In genomic region chr18:35458677-35459441, GRCh38 we compare ENCODE assay signal across 8 cellular contexts. TPM values are rescaled to one million over a fixed set of nuclear protein-coding genes. Genes with fewer than 3 reads are reported as not detected.
DNase-seq lines count a peak whose midpoint lies in the region; ATAC-seq and TF ChIP-seq lines count a peak whose summit lies in the region.

No MANE protein-coding gene starts in this region.

- no peak overlapping the region for H4K5ac ChIP-seq in H9 (ENCODE audit: insufficient read length, low read depth, low read length)

- no peaks in the 10 kb centered on the region for H3K27me3 ChIP-seq in H9 (ENCODE audit: insufficient read depth, low read length)
- no peaks in the 10 kb centered on the region for H3K27me3 ChIP-seq in left ventricle myocardium inferior (ENCODE audit: low read depth)
- no peaks in the 10 kb centered on the region for H3K27me3 ChIP-seq in stomach

- H3K9ac ChIP-seq in H9 (ENCODE audit: extremely low read depth, insufficient read length, low read length): no peak overlapping the region

- no peaks in the 10 kb centered on the region; a peak in 1 of 7 replicates for H3K36me3 Mint-ChIP-seq in H9 (ENCODE audit: insufficient read depth in 1 of 3, low read depth in 3 of 3)

- no peaks in the 10 kb centered on the region for H3K9me3 Mint-ChIP-seq in H9

- no peaks in the 10 kb centered on the region for H4K20me1 ChIP-seq in H9 (ENCODE audit: control insufficient read depth, insufficient read depth, insufficient read length)

- H3K18ac ChIP-seq in H9 (ENCODE audit: insufficient read length, low read depth, low read length): no peak overlapping the region

- H3T11ph ChIP-seq in H9 (ENCODE audit: low read length): no peak overlapping the region

- H3K56ac ChIP-seq in H9 (ENCODE audit: insufficient read length, low read depth, low read length): no peak overlapping the region

- H3K23me2 ChIP-seq in H9 (ENCODE audit: insufficient read length, low read depth, low read length, poor library complexity, severe bottlenecking): no peaks in the 10 kb centered on the region

- no peak overlapping the region for H2AFZ ChIP-seq in H9 (ENCODE audit: low read length)

- no peak overlapping the region for H3K4me3 Mint-ChIP-seq in H9

- no peaks in the 10 kb centered on the region for H3K79me2 ChIP-seq in H9 (ENCODE audit: insufficient read depth, low read length)

- no peak overlapping the region for H3K4ac ChIP-seq in H9 (ENCODE audit: low read depth, low read length)

- no peak for TF ChIP-seq POLR2A in stomach (IDR thresholded peaks at IDR 0.05)

- no peak overlapping the region for H2BK12ac ChIP-seq in H9 (ENCODE audit: insufficient read length, low read depth, low read length)

- no peak overlapping the region for H3K23ac ChIP-seq in H9 (ENCODE audit: insufficient read length, low read depth, low read length)

- no peak overlapping the region for H2BK20ac ChIP-seq in H9 (ENCODE audit: low read depth, low read length, poor library complexity, severe bottlenecking)

- no peak overlapping the region for H4K91ac ChIP-seq in H9 (ENCODE audit: insufficient read length, low read depth, low read length)

- H3K9me3 ChIP-seq in H9 (ENCODE audit: control insufficient read depth, low read depth, low read length): no peaks in the 10 kb centered on the region
- H3K9me3 ChIP-seq in left ventricle myocardium inferior (replicated peaks): no peaks in the 10 kb centered on the region
- no peaks in the 10 kb centered on the region for H3K9me3 ChIP-seq in stomach

- H2BK15ac ChIP-seq in H9 (ENCODE audit: low read depth, low read length): no peak overlapping the region

- H2BK5ac ChIP-seq in H9 (ENCODE audit: insufficient read length, low read length): no peak overlapping the region

- H3K14ac ChIP-seq in H9 (ENCODE audit: insufficient read depth, low read length): no peak overlapping the region

- H3K27ac ChIP-seq in H9 (ENCODE audit: insufficient read length, low read depth, low read length): no peak overlapping the region
- H3K27ac ChIP-seq in left ventricle myocardium inferior (replicated peaks): peak overlapping the region; percentile 82
- H3K27ac ChIP-seq in stomach: peak overlapping the region in 4 of 5 donors; percentile 17 to 71 (median 50)

- H2AK5ac ChIP-seq in H9 (ENCODE audit: insufficient read length, low read length): no peak overlapping the region

- H3K36me3 ChIP-seq in left ventricle myocardium inferior (no peaks in the 10 kb centered on the region), stomach (no peaks in the 10 kb centered on the region)

- no peak for ATAC-seq in HG03439 (IDR thresholded peaks at IDR 0.05; ENCODE audit: unreplicated experiment)

- no peak overlapping the region for H4K8ac ChIP-seq in H9 (replicated peaks; ENCODE audit: insufficient read length, low read depth, low read length)

- no peaks in the 10 kb centered on the region for H3K79me1 ChIP-seq in H9 (ENCODE audit: insufficient read depth, low read depth, low read length, poor library complexity, severe bottlenecking)

- peak overlapping the region in 2 of 3 experiments; percentile 39 to 47; a peak in 5 of 7 replicates for H3K27ac Mint-ChIP-seq in H9

- no CpG with 5 or more reads among the region's 4 CpGs for WGBS in H9 (ENCODE audit: extremely low coverage, insufficient read length, low lambda C conversion rate)
- 51 to 59% (median 54%) methylated on average over 4 of the region's 4 CpGs for WGBS in stomach, 5 donors

- H2BK120ac ChIP-seq in H9 (ENCODE audit: low read depth, low read length, poor library complexity, severe bottlenecking): no peak overlapping the region

- peaks cover 13 to 16% of the 10 kb centered on the region in 2 experiments for H3K4me1 Mint-ChIP-seq in H9

- TF ChIP-seq EP300 in stomach (IDR thresholded peaks at IDR 0.05): no peak

- peak; percentile 73 for DNase-seq in ACHN
- DNase-seq in H9: peak; percentile 83
- peak; percentile 62 for DNase-seq in SW480 (ENCODE audit: low spot score)
- peak; percentile 69 for DNase-seq in left ventricle myocardium inferior
- DNase-seq in stomach: peak; percentile 55
- no peak for DNase-seq in hippocampal formation (lab: John Stamatoyannopoulos, UW)
- no peak for DNase-seq in DMS79 (lab: John Stamatoyannopoulos, UW)

- H3K27me3 Mint-ChIP-seq in H9 (ENCODE audit: low read depth): no peaks in the 10 kb centered on the region

- intact Hi-C loops in left ventricle myocardium inferior (cut with micrococcal nuclease): no loop called here
- intact Hi-C loops in stomach (cut with DNase I; ENCODE audit: low total_unique reads): no loop called here

- no peak overlapping the region for H3K4me2 ChIP-seq in H9 (ENCODE audit: insufficient read depth, insufficient read length, low read length)

- H3K4me3 ChIP-seq in left ventricle myocardium inferior (no peak overlapping the region), stomach (no peak overlapping the region)

- TF ChIP-seq CTCF in H9 (conservative IDR thresholded peaks at IDR 0.05) (no peak), left ventricle myocardium inferior (IDR thresholded peaks at IDR 0.05; ENCODE audit: borderline replicate concordance) (peak; percentile 9), stomach (IDR thresholded peaks at IDR 0.05) (no peak)

- in situ Hi-C loops in ACHN (cut with HindIII; ENCODE audit: low pct_ligation_motif_present, low pct_unique_long_range_greater_than_20kb, low sequenced_read_pairs): no loop called here

- peaks cover 7% of the 10 kb centered on the region; the same call in 1 of the 2 replicates for H3K4me1 ChIP-seq in H9 (ENCODE audit: insufficient read depth, low read length)
- peaks cover 64% of the 10 kb centered on the region for H3K4me1 ChIP-seq in left ventricle myocardium inferior
- peaks cover 25 to 54% (median 39%) of the 10 kb centered on the region in 4 donors for H3K4me1 ChIP-seq in stomach

RNA-seq across cellular contexts. Expression of gene INO80C, which starts 38.9 kb away (rescaled TPM):
- 51.1 and 53.3 TPM in 2 replicates for total RNA-seq in H9 (2021)
- 20.3 TPM for total RNA-seq in left ventricle myocardium inferior
- 10 to 100 TPM in 3 of 5 donors, 1 to 10 TPM in 1, not detected in 1; 8.7 to 54.3 (median 12.7) TPM for total RNA-seq in stomach
- 10 to 100 TPM; 29.6 to 66.7 (median 35.9) TPM for polyA plus RNA-seq in stomach

Comparison
In these comparisons a context has a peak if more than half of its experiments do, and no peak if none do; other contexts are left out.
1. DNase-seq: peak in ACHN (single experiment), H9 (single experiment), SW480 (single experiment), left ventricle myocardium inferior (single experiment) and stomach (single experiment); none in hippocampal formation (0 of 2) and DMS79 (single experiment).